ENCODE assay signal across 8 cellular contexts in the genomic region with DNA sequence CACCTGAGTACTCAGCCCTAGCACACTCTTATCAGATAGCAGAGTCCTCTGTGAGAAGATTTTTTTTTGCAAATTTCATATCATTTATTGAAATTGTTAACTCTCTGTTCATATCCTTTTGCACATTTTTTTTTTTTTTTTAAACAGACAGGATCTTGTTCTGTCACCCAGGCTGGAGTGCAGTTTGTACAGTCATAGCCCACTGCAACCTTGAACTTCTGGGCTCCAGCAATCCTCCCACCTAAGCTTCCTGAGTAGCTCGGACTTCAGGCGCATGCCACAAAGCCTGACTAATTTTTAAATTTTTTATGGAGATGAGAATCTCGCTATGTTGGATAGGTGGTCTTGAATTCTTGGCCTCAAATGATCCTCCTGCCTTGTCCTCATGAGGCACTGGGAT.
"Had no signal": no experiment of that assay in that cellular context is flagged by ENCODE, and none has a peak within 500 bp of the region (broad histone marks: within the 10 kb centered on the region; RNA-seq: fewer than 3 reads in every experiment).

No MANE protein-coding gene starts in this region.

- H3K4me2 ChIP-seq: GM23338 had no signal

- FAIRE-seq: H1, H54, K562 had no signal

- H3K4me3 ChIP-seq: GM23338, K562 had no signal

- H3K9me3 Mint-ChIP-seq: H9 had no signal

- H2AFZ ChIP-seq: GM23338 had no signal

- DNase-seq: H9, HCEC 1CT, IMR-90 had no signal

- ATAC-seq: GM23338, K562 had no signal

- H3K4me3 Mint-ChIP-seq: GM23338, H9 had no signal

- H3K27ac ChIP-seq: HL-60 had no signal

- H3K27ac Mint-ChIP-seq: GM23338, H9 had no signal
